8 cellular contexts compared by ENCODE assay signal in genomic region chr4:186724048-186724860, GRCh38. TPM values are rescaled to one million over a fixed set of nuclear protein-coding genes. Genes with fewer than 3 reads are reported as not detected.
A peak's percentile ranks its signal among the peaks of the same experiment; 100 is the strongest.
DNase-seq lines count a peak whose midpoint lies in the region; ATAC-seq and TF ChIP-seq lines count a peak whose summit lies in the region.

No MANE protein-coding gene starts in this region.

- H3K4me3 Mint-ChIP-seq in Calu3 (ENCODE audit: low read depth, unreplicated experiment) = peak overlapping the region; percentile 83

- peak overlapping the region; percentile 68 to 87 for H3K9ac ChIP-seq in duodenal mucosa (ENCODE audit: low read depth in 1 of 2, low read length in 2 of 2)

- H3K27me3 Mint-ChIP-seq in Calu3 (ENCODE audit: unreplicated experiment) = no peaks in the 10 kb centered on the region

- H3K4me3 ChIP-seq in LNCaP clone FGC (ENCODE audit: low read depth, low read length) = peak overlapping the region; percentile 83
- peak overlapping the region; percentile 78 to 87 for H3K4me3 ChIP-seq in duodenal mucosa (ENCODE audit: low read depth in 1 of 2, low read length in 2 of 2)
- peak overlapping the region; percentile 77 for H3K4me3 ChIP-seq in lower lobe of right lung
- H3K4me3 ChIP-seq in transverse colon = peak overlapping the region; percentile 69 to 96 (median 80)

- WGBS in transverse colon (ENCODE audit: low coverage in 1 of 2), 2 donors = 0 to 7% methylated on average over 4 to 55 of the region's 64 CpGs

- TF ChIP-seq CTCF in Calu3 (IDR thresholded peaks at IDR 0.05; ENCODE audit: unreplicated experiment) = no peak
- TF ChIP-seq CTCF in LNCaP clone FGC (IDR thresholded peaks at IDR 0.05; ENCODE audit: control insufficient read depth, extremely low read depth, insufficient read depth) = no peak
- TF ChIP-seq CTCF in lower lobe of right lung (IDR thresholded peaks at IDR 0.05) = no peak
- TF ChIP-seq CTCF in transverse colon (IDR thresholded peaks at IDR 0.05) = no peak

- no peak for TF ChIP-seq POLR2A in transverse colon (IDR thresholded peaks at IDR 0.05)

- CTCF ChIA-PET in Calu3 (lab: Charles Lee) = interaction anchor here (0.6 to 1.0 kb wide), 5 partner anchors 40 to 701 kb away, joined by 3 to 7 read pairs (median 3); no protein-coding TSS in a partner anchor

- peaks cover 0 to 12% of the 10 kb centered on the region in 2 donors for H3K4me1 ChIP-seq in duodenal mucosa (ENCODE audit: control insufficient read depth in 1 of 2, insufficient read depth in 2 of 2, low read length in 2 of 2)
- peaks cover 6% of the 10 kb centered on the region for H3K4me1 ChIP-seq in lower lobe of right lung
- peaks cover 0 to 23% (median 10%) of the 10 kb centered on the region in 4 donors for H3K4me1 ChIP-seq in transverse colon

- H3K9me3 ChIP-seq in duodenal mucosa (ENCODE audit: control insufficient read depth in 1 of 2, low read length in 2 of 2) = peaks cover 9 to 12% of the 10 kb centered on the region in 2 donors
- H3K9me3 ChIP-seq in lower lobe of right lung = peaks cover 12% of the 10 kb centered on the region
- H3K9me3 ChIP-seq in transverse colon = peaks cover 0 to 9% of the 10 kb centered on the region in 2 donors

- ATAC-seq in lower lobe of right lung (peak; percentile 63 to 69), GM21737 (IDR thresholded peaks at IDR 0.05; ENCODE audit: unreplicated experiment) (no peak), GM21526 (IDR thresholded peaks at IDR 0.05; ENCODE audit: low FRiP score, unreplicated experiment) (no peak)

- DNase-seq in Calu3 (no peak), LNCaP clone FGC (ENCODE audit: low read depth) (no peak), lower lobe of right lung (peak; percentile 59), transverse colon (peak; percentile 58), NCI-H128 (lab: John Stamatoyannopoulos, UW; ENCODE audit: unreplicated experiment) (no peak)

- H3K27ac ChIP-seq in duodenal mucosa (ENCODE audit: low read depth, low read length) = peak overlapping the region; percentile 76
- peak overlapping the region; percentile 81 for H3K27ac ChIP-seq in lower lobe of right lung
- peak overlapping the region; percentile 94 to 97 (median 96) for H3K27ac ChIP-seq in transverse colon

- BruUV-seq in Calu3 (replicated peaks; lab: Mats Ljungman, UMichigan) = no TSS peak

- no peak for TF ChIP-seq EP300 in transverse colon (IDR thresholded peaks at IDR 0.05; ENCODE audit: low read depth)

- H3K36me3 ChIP-seq in duodenal mucosa (ENCODE audit: control insufficient read depth in 1 of 2, insufficient read depth in 2 of 2, low read length in 2 of 2) = no peaks in the 10 kb centered on the region
- no peaks in the 10 kb centered on the region for H3K36me3 ChIP-seq in lower lobe of right lung
- no peaks in the 10 kb centered on the region for H3K36me3 ChIP-seq in transverse colon

- H3K4me1 Mint-ChIP-seq in Calu3 (ENCODE audit: low read depth, unreplicated experiment) = peaks cover 14% of the 10 kb centered on the region

- H3K27ac Mint-ChIP-seq in Calu3 (ENCODE audit: unreplicated experiment) = peak overlapping the region; percentile 75

- peaks cover 70% of the 10 kb centered on the region for H3K36me3 Mint-ChIP-seq in Calu3 (ENCODE audit: insufficient read depth, unreplicated experiment)

- H3K27me3 ChIP-seq in duodenal mucosa (ENCODE audit: control insufficient read depth in 1 of 2, insufficient read depth in 2 of 2, low read length in 2 of 2) = peaks cover 0 to 3% of the 10 kb centered on the region in 2 donors
- H3K27me3 ChIP-seq in lower lobe of right lung (ENCODE audit: low read depth) = peaks cover 17% of the 10 kb centered on the region
- H3K27me3 ChIP-seq in transverse colon = peaks cover 13% of the 10 kb centered on the region

- H3K9me3 Mint-ChIP-seq in Calu3 (ENCODE audit: low read depth, unreplicated experiment) = no peaks in the 10 kb centered on the region

- in situ Hi-C loops in transverse colon (cut with MboI; ENCODE audit: low pct_ligation_motif_present in 1 of 4, low pct_unique_long_range_greater_than_20kb in 1 of 4, low sequenced_read_pairs in 3 of 4) = no loop called here

- intact Hi-C loops in Calu3 (cut with micrococcal nuclease; ENCODE audit: unreplicated experiment) = loop anchor here (5.0 kb wide), 1 partner anchor 37 kb away; no protein-coding TSS in a partner anchor
- intact Hi-C loops in lower lobe of right lung (cut with DNase I) = no loop called here
- intact Hi-C loops in transverse colon (cut with DNase I; ENCODE audit: low total_unique reads) = loop anchor here (5.0 kb wide), 1 partner anchor 47 kb away; no protein-coding TSS in a partner anchor

RNA-seq across cellular contexts. Expression of gene FAT1, which starts 0.6 kb away (rescaled TPM):
- total RNA-seq in Calu3 (2022) (197 and 210 TPM in 2 replicates), lower lobe of right lung (106 TPM), transverse colon (100 to 1,000 TPM; 321 to 477 (median 380) TPM)

Comparison
In these comparisons a context has a peak if more than half of its experiments do, and no peak if none do; other contexts are left out.
1. DNase-seq: peak in lower lobe of right lung (single experiment) and transverse colon (single experiment); none in Calu3 (single experiment), LNCaP clone FGC (single experiment) and NCI-H128 (single experiment).
2. ATAC-seq: peak in lower lobe of right lung (2 of 2); none in GM21737 (single experiment) and GM21526 (single experiment).
3. Peak in every context shown above with its lines, with median percentiles within 50 percentile points of each other: H3K4me3 ChIP-seq and H3K27ac ChIP-seq.